31 cellular contexts compared by ENCODE assay signal in genomic region chr11:29564501-29564900, GRCh38.
"Had no signal": no experiment of that assay in that cellular context is flagged by ENCODE, and none has a peak within 500 bp of the region (broad histone marks: within the 10 kb centered on the region; RNA-seq: fewer than 3 reads in every experiment).

No MANE protein-coding gene starts in this region.

- H3K9me3 ChIP-seq: adrenal gland, body of pancreas, esophagus muscularis mucosa, gastroesophageal sphincter, heart right ventricle had no signal

- H3K36me3 ChIP-seq: adrenal gland, esophagus muscularis mucosa, gastroesophageal sphincter, heart right ventricle, WERI-Rb-1 had no signal

- H3K27ac ChIP-seq: adrenal gland, body of pancreas, esophagus muscularis mucosa, foreskin keratinocyte, gastroesophageal sphincter, heart right ventricle, WERI-Rb-1 had no signal

- ATAC-seq: activated CD4-positive, CD25-positive, alpha-beta regulatory T cell treated with anti-CD3 and anti-CD28 coated beads, Interleukin-2, amount 50 U/mL, for 24 hours; activated CD8-positive, alpha-beta memory T cell treated with anti-CD3 and anti-CD28 coated beads, Interleukin-2, amount 10 ng/mL, durations not matched to agents 7 days and 5 days; activated CD8-positive, alpha-beta T cell treated with anti-CD3 and anti-CD28 coated beads, Interleukin-2, amount 10 ng/mL, durations not matched to agents 7 days and 5 days; activated naive CD8-positive, alpha-beta T cell treated with anti-CD3 and anti-CD28 coated beads, Interleukin-2, amount 50 U/mL, for 24 hours; body of pancreas; effector memory CD8-positive, alpha-beta T cell; foreskin keratinocyte; gastroesophageal sphincter; heart right ventricle had no signal

- H3K4me1 ChIP-seq: adrenal gland, body of pancreas, esophagus muscularis mucosa, foreskin keratinocyte, gastroesophageal sphincter, heart right ventricle had no signal

- DNase-seq: activated B cell treated with CpG ODN at 0.5 μM for 24 hours; activated CD4-positive, alpha-beta memory T cell treated with anti-CD3 and anti-CD28 coated beads for 36 hours; activated CD4-positive, alpha-beta T cell treated with anti-CD3 and anti-CD28 coated beads for 48 hours; activated CD4-positive, alpha-beta T cell treated with anti-CD3 and anti-CD28 coated beads, Interleukin-2, amount 50 U/mL, for 1 hour; activated CD8-positive, alpha-beta memory T cell treated with anti-CD3 and anti-CD28 coated beads, Interleukin-2, amount 10 ng/mL, durations not matched to agents 7 days and 5 days; activated CD8-positive, alpha-beta memory T cell treated with anti-CD3 and anti-CD28 coated beads, Interleukin-2, amount 50 U/mL, for 4 hours; activated CD8-positive, alpha-beta T cell treated with anti-CD3 and anti-CD28 coated beads, Interleukin-2, amount 10 ng/mL, durations not matched to agents 7 days and 5 days; activated effector memory CD4-positive, alpha-beta T cell treated with anti-CD3 and anti-CD28 coated beads, Interleukin-2, amount 50 U/mL, for 16 hours; activated naive CD4-positive, alpha-beta T cell treated with anti-CD3 and anti-CD28 coated beads for 36 hours; activated naive CD8-positive, alpha-beta T cell treated with anti-CD3 and anti-CD28 coated beads for 36 hours; activated naive CD8-positive, alpha-beta T cell treated with anti-CD3 and anti-CD28 coated beads, Interleukin-2, amount 50 U/mL, for 24 hours; activated T-cell treated with anti-CD3 and anti-CD28 coated beads, Interleukin-2, amount 50 U/mL, for 1 hour; activated T-cell treated with anti-CD3 and anti-CD28 coated beads, Interleukin-2, amount 50 U/mL, for 48 hours; adrenal gland; amygdala; aorta; body of pancreas; caudate nucleus; cortex of kidney; dermis blood vessel endothelial cell; effector CD4-positive, alpha-beta T cell; effector memory CD8-positive, alpha-beta T cell; erythroblast; foreskin keratinocyte; heart right ventricle; hippocampal formation; T1000; WERI-Rb-1 had no signal

- H3K27me3 ChIP-seq: adrenal gland, body of pancreas, esophagus muscularis mucosa, foreskin keratinocyte, gastroesophageal sphincter, heart right ventricle had no signal

- H3K4me3 ChIP-seq: adrenal gland, body of pancreas, esophagus muscularis mucosa, gastroesophageal sphincter, heart right ventricle had no signal
